ENCODE assay signal across 1 cellular context in genomic region chr1:31095985-31096384, GRCh38.
TF ChIP-seq lines count a peak whose summit lies in the region.

No MANE protein-coding gene starts in this region.

TF ChIP-seq in IMR-90, 13 proteins besides CTCF, POLR2A, EP300 and RAD21:
- TF ChIP-seq ELK1 (IDR thresholded peaks at IDR 0.05; ENCODE audit: borderline replicate concordance, low read depth, low read length) (no peak), RFX5 (IDR thresholded peaks at IDR 0.05; ENCODE audit: low read depth, low read length) (no peak), NFE2L2 (IDR thresholded peaks at IDR 0.05; ENCODE audit: low read depth, low read length) (no peak), RCOR1 (IDR thresholded peaks at IDR 0.05; ENCODE audit: insufficient replicate concordance, low read length) (no peak), CHD1 (IDR thresholded peaks at IDR 0.05; ENCODE audit: low read depth, low read length) (no peak), USF2 (IDR thresholded peaks at IDR 0.05; ENCODE audit: low read depth, low read length) (no peak), MXI1 (IDR thresholded peaks at IDR 0.05; ENCODE audit: borderline replicate concordance, low read depth, low read length) (no peak), FOS (IDR thresholded peaks at IDR 0.05; ENCODE audit: low read depth, low read length) (no peak), BHLHE40 (IDR thresholded peaks at IDR 0.05; ENCODE audit: low read depth, low read length) (no peak), MAFK (IDR thresholded peaks at IDR 0.05; ENCODE audit: low read depth, low read length) (no peak), CEBPB (IDR thresholded peaks at IDR 0.05; ENCODE audit: low read depth, low read length) (no peak), MAZ (IDR thresholded peaks at IDR 0.05; ENCODE audit: borderline replicate concordance, low read depth, low read length) (no peak), SMC3 (IDR thresholded peaks at IDR 0.05; ENCODE audit: low read depth, low read length) (no peak)
